Comparison of ENCODE assay signal across 20 cellular contexts in the genomic region with DNA sequence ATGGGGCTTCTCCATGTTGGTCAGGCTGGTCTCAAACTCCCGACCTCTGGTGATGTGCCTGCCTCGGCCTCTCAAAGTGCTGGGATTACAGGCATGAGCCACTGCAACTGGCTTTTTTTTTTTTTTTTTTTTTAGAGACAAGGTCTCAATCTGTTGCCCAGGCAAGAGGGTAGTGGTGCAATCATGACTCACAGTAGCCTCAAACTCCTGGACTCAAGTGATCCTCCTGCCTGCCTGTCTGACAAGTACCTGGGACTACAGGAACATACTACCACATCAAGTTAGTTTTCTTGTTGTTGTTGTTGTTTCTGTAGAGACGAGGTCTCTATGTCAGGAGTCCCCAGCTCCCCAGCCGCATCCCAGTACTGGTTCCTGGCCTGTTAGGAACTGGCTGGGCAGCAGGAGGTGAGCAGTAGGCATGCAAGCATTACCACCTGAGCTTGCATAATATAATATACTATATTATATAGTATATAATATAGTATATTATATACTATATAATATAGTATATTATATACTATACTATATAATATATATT. TPM values are rescaled to one million over a fixed set of nuclear protein-coding genes. Genes with fewer than 3 reads are reported as not detected.
DNase-seq lines count a peak whose midpoint lies in the region; ATAC-seq and TF ChIP-seq lines count a peak whose summit lies in the region.
"Had no signal": no experiment of that assay in that cellular context is flagged by ENCODE, and none has a peak within 500 bp of the region (broad histone marks: within the 10 kb centered on the region; RNA-seq: fewer than 3 reads in every experiment).

No MANE protein-coding gene starts in this region.

- DNase-seq in ACHN (peak; percentile 69), M059J (ENCODE audit: low read depth) (peak; percentile 10), mammary epithelial cell (peak; percentile 61), iris pigment epithelial cell (ENCODE audit: low read depth) (peak; percentile 60), GM20000 (ENCODE audit: low spot score) (no peak)
- DNase-seq: activated CD4-positive, alpha-beta T cell treated with anti-CD3 and anti-CD28 coated beads for 1 hour; activated CD8-positive, alpha-beta memory T cell treated with anti-CD3 and anti-CD28 coated beads, Interleukin-2, amount 10 ng/mL, durations not matched to agents 7 days and 5 days; naive thymus-derived CD8-positive, alpha-beta T cell; NCI-H1092 treated with DMSO at 0.1 percent for 48 hours; NCI-H2029; NCI-H345; NCI-H774; SIG-M5; stimulated activated CD4-positive, alpha-beta T cell treated with anti-CD3 and anti-CD28 coated beads, Interleukin-12 subunit alpha, Interleukin-12 subunit beta, amount 100 ng/mL, for 4 hours; upper lobe of right lung had no signal

- TF ChIP-seq CTCF in mammary epithelial cell (conservative IDR thresholded peaks at IDR 0.05 in 1 of 2, IDR thresholded peaks at IDR 0.05 in 1 of 2; ENCODE audit: extremely low read depth in 1 of 2, insufficient read depth in 1 of 2, low read depth in 1 of 2, low read length in 2 of 2), result no peak
- TF ChIP-seq CTCF in GM20000 (IDR thresholded peaks at IDR 0.05; ENCODE audit: extremely low read depth, missing control alignments), result no peak

- intact Hi-C loops in mammary epithelial cell (cut with micrococcal nuclease), result loop anchor here (10.0 kb wide), 1 partner anchor 325 kb away; no protein-coding TSS in a partner anchor

- no peak overlapping the region for H3K4me2 ChIP-seq in mammary epithelial cell (ENCODE audit: insufficient read depth, low read depth, low read length)
- H3K4me2 ChIP-seq: BLaER1 treated with 17β-estradiol and CSF1 and Interleukin-3, amounts not matched to agents 10 nM and 100 nM had no signal

- no peak overlapping the region for H3K9ac ChIP-seq in mammary epithelial cell (ENCODE audit: insufficient read depth, low read length)
- H3K9ac ChIP-seq: BLaER1 treated with 17β-estradiol and CSF1 and Interleukin-3, amounts not matched to agents 10 nM and 100 nM had no signal

- 92% methylated on average over 4 of the region's 4 CpGs for WGBS in mammary epithelial cell (ENCODE audit: low coverage, missing lambda C conversion rate)

- no peaks in the 10 kb centered on the region for H4K20me1 ChIP-seq in mammary epithelial cell (ENCODE audit: insufficient read depth, low read length)
- H4K20me1 ChIP-seq: BLaER1 treated with 17β-estradiol and CSF1 and Interleukin-3, amounts not matched to agents 10 nM and 100 nM had no signal

- dilution Hi-C loops in mammary epithelial cell (cut with HindIII; ENCODE audit: low sequenced_read_pairs), result no loop called here

- no peak overlapping the region for H2AFZ ChIP-seq in mammary epithelial cell (ENCODE audit: low read depth, low read length)

- no peak overlapping the region for H3K4me3 ChIP-seq in mammary epithelial cell (replicated peaks in 1 of 3; ENCODE audit: insufficient read depth in 1 of 3, low read depth in 2 of 3, low read length in 3 of 3)
- H3K4me3 ChIP-seq: BLaER1 treated with 17β-estradiol and CSF1 and Interleukin-3, amounts not matched to agents 10 nM and 100 nM; K562; upper lobe of right lung had no signal

- BruUV-seq in mammary epithelial cell (replicated peaks; lab: Mats Ljungman, UMichigan), result no TSS peak

- peaks cover 1% of the 10 kb centered on the region for H3K27me3 ChIP-seq in mammary epithelial cell (ENCODE audit: insufficient read depth, low read length)
- H3K27me3 ChIP-seq: BLaER1 treated with 17β-estradiol and CSF1 and Interleukin-3, amounts not matched to agents 10 nM and 100 nM; upper lobe of right lung had no signal

- in situ Hi-C loops in ACHN (cut with HindIII; ENCODE audit: low pct_ligation_motif_present, low pct_unique_long_range_greater_than_20kb, low sequenced_read_pairs) (no loop called here), mammary epithelial cell (cut with MboI; ENCODE audit: low sequenced_read_pairs in 2 of 2) (no loop called here)

- no peak overlapping the region for H3K27ac ChIP-seq in mammary epithelial cell (ENCODE audit: insufficient read depth, low read depth, low read length)
- H3K27ac ChIP-seq: BLaER1 treated with 17β-estradiol and CSF1 and Interleukin-3, amounts not matched to agents 10 nM and 100 nM; upper lobe of right lung had no signal

- H3K79me2 ChIP-seq in mammary epithelial cell (ENCODE audit: insufficient read depth, low read length), result no peaks in the 10 kb centered on the region

- H3K4me1 ChIP-seq in mammary epithelial cell (ENCODE audit: insufficient read depth, low read length), result no peaks in the 10 kb centered on the region
- H3K4me1 ChIP-seq: BLaER1 treated with 17β-estradiol and CSF1 and Interleukin-3, amounts not matched to agents 10 nM and 100 nM; upper lobe of right lung had no signal

- CTCF ChIA-PET in mammary epithelial cell (lab: Charles Lee; ENCODE audit: low non-redundant PET), result no interaction called here

- ATAC-seq in HG03039 (IDR thresholded peaks at IDR 0.05; ENCODE audit: unreplicated experiment) (no peak), HG02642 (IDR thresholded peaks at IDR 0.05; ENCODE audit: poor library complexity, unreplicated experiment) (no peak), HG03520 (IDR thresholded peaks at IDR 0.05; ENCODE audit: unreplicated experiment) (no peak)
- ATAC-seq: activated CD8-positive, alpha-beta memory T cell treated with anti-CD3 and anti-CD28 coated beads, Interleukin-2, amount 10 ng/mL, durations not matched to agents 7 days and 5 days; K562; naive thymus-derived CD8-positive, alpha-beta T cell; upper lobe of right lung had no signal

- no peaks in the 10 kb centered on the region for H3K9me3 ChIP-seq in mammary epithelial cell (replicated peaks; ENCODE audit: insufficient read depth, low read length)
- H3K9me3 ChIP-seq: BLaER1 treated with 17β-estradiol and CSF1 and Interleukin-3, amounts not matched to agents 10 nM and 100 nM; upper lobe of right lung had no signal

- H3K36me3 ChIP-seq in mammary epithelial cell (ENCODE audit: insufficient read depth, low read length), result no peaks in the 10 kb centered on the region
- H3K36me3 ChIP-seq: BLaER1 treated with 17β-estradiol and CSF1 and Interleukin-3, amounts not matched to agents 10 nM and 100 nM; upper lobe of right lung had no signal

RNA-seq across cellular contexts. Expression of a gene that starts 55.7 kb away (rescaled TPM):
- total RNA-seq in M059J (2014; rRNA removed; shearing (Covaris generic)), result 0.27 and 1.7 TPM in 2 replicates
- 1 to 10 TPM; 1.3 to 2.3 TPM for total RNA-seq in mammary epithelial cell
- polyA plus RNA-seq in mammary epithelial cell, result 1.2 TPM
- polyA minus RNA-seq in mammary epithelial cell, result not detected
